ENCODE assay signal across 8 cellular contexts in the genomic region with DNA sequence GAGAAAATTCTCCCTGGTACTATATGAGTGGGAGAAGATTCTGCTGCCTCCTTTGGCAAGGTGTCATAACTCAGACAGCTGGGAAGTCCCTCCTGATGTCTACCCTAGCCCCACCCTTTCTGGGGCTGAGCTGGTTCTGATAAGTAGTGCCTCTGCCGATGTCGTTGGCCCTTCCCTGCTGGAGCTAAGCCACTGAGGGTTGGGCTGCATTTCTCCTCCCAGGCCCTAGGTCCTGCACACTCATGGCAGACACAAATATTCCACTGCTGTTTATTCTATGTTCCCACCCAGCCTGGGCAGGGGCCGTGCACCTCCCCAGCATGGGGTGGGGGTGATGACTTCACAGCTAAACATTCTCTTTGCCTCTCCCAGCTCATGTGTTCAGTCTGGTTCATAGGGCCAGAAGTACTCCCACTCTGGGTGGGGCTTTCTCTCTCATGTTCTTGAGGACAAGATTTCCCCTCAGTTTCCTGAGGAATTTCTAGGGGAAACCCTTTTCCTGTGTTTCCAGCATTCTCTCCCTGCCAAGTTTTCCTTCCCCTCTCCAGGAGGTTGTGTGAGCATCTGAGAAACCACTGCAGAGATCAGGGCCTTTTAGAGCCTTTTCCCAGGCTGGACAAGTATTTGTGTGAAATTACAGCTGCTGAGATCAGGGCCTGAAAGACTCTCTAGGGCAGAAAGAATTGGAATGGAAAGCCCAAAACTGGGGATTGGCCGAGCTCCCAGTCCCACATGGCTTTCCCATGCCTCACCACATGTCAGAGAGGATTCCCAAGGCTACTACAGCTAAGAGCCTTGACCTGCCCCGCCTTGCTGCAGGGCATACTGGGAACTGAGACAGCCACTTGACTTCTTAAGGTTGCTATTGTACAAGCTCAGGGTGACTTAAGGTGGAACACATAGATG.
A peak's percentile ranks its signal among the peaks of the same experiment; 100 is the strongest.
DNase-seq lines count a peak whose midpoint lies in the region; ATAC-seq and TF ChIP-seq lines count a peak whose summit lies in the region.

No MANE protein-coding gene starts in this region.

- no peaks in the 10 kb centered on the region for H3K27me3 Mint-ChIP-seq in T-helper 2 cell treated with Interferon-gamma antibody and Interleukin-4, amounts not matched to agents 5 μg/mL and 100 μg/mL, for 36 hours (ENCODE audit: low read depth)
- H3K27me3 Mint-ChIP-seq in WTC11 (ENCODE audit: low read depth): no peaks in the 10 kb centered on the region

- peak; percentile 47 for ATAC-seq in WTC11
- peak; percentile 86 for ATAC-seq in foreskin keratinocyte
- no peak for ATAC-seq in HG02759 (IDR thresholded peaks at IDR 0.05; ENCODE audit: unreplicated experiment)

- peaks cover 44% of the 10 kb centered on the region for H3K36me3 Mint-ChIP-seq in T-helper 2 cell treated with Interferon-gamma antibody and Interleukin-4, amounts not matched to agents 5 μg/mL and 100 μg/mL, for 36 hours (ENCODE audit: low read depth)
- no peaks in the 10 kb centered on the region for H3K36me3 Mint-ChIP-seq in WTC11

- intact Hi-C loops in posterior vena cava (cut with DNase I): loop anchor here (2.0 to 5.0 kb wide), 2 partner anchors 64 to 781 kb away; no protein-coding TSS in a partner anchor

- CTCF ChIA-PET in WTC11 (lab: Charles Lee): interaction anchor here (0.7 to 2.3 kb wide), 4 partner anchors 9 to 426 kb away, joined by 3 to 9 read pairs (median 4); no protein-coding TSS in a partner anchor

- no peak for TF ChIP-seq CTCF in WTC11 (IDR thresholded peaks at IDR 0.05)
- peak; percentile 56 for TF ChIP-seq CTCF in foreskin keratinocyte (conservative IDR thresholded peaks at IDR 0.05)

- H3K27ac ChIP-seq in foreskin keratinocyte: peak overlapping the region; percentile 99

- H3K4me1 Mint-ChIP-seq in T-helper 2 cell treated with Interferon-gamma antibody and Interleukin-4, amounts not matched to agents 5 μg/mL and 100 μg/mL, for 36 hours (ENCODE audit: low read depth): peaks cover 31% of the 10 kb centered on the region
- H3K4me1 Mint-ChIP-seq in WTC11: peaks cover 22% of the 10 kb centered on the region

- H3K4me3 Mint-ChIP-seq in T-helper 2 cell treated with Interferon-gamma antibody and Interleukin-4, amounts not matched to agents 5 μg/mL and 100 μg/mL, for 36 hours: no peak overlapping the region
- H3K4me3 Mint-ChIP-seq in WTC11: no peak overlapping the region

- peak overlapping the region; percentile 55 for H3K27ac Mint-ChIP-seq in T-helper 2 cell treated with Interferon-gamma antibody and Interleukin-4, amounts not matched to agents 5 μg/mL and 100 μg/mL, for 36 hours
- H3K27ac Mint-ChIP-seq in WTC11: 0 out of 2 replicates have a peak overlapping the region, but pooled peaks have one; percentile 42

- DNase-seq in T-helper 2 cell treated with Interferon-gamma antibody and Interleukin-4, amounts not matched to agents 5 μg/mL and 100 μg/mL, for 36 hours (ENCODE audit: low spot score): no peak
- no peak for DNase-seq in T-helper 2 cell
- DNase-seq in WTC11 (ENCODE audit: low spot score): no peak
- DNase-seq in foreskin keratinocyte: peak; percentile 95 to 98
- peak; percentile 95 for DNase-seq in posterior vena cava (ENCODE audit: low spot score)
- no peak for DNase-seq in activated effector memory CD4-positive, alpha-beta T cell treated with anti-CD3 and anti-CD28 coated beads, Interleukin-2, amount 50 U/mL, for 16 hours
- no peak for DNase-seq in Kasumi-1 (lab: John Stamatoyannopoulos, UW)

- POLR2A ChIA-PET in WTC11 (lab: Charles Lee): no interaction called here

- H3K9me3 Mint-ChIP-seq in T-helper 2 cell treated with Interferon-gamma antibody and Interleukin-4, amounts not matched to agents 5 μg/mL and 100 μg/mL, for 36 hours: no peaks in the 10 kb centered on the region
- H3K9me3 Mint-ChIP-seq in WTC11: no peaks in the 10 kb centered on the region

- no peaks in the 10 kb centered on the region for H3K27me3 ChIP-seq in foreskin keratinocyte

- H3K4me1 ChIP-seq in foreskin keratinocyte: peaks cover 16% of the 10 kb centered on the region

TF ChIP-seq in WTC11, 78 proteins besides CTCF, POLR2A, EP300 and RAD21:
- TF ChIP-seq GABPB1 (CRISPR knock-in tag; IDR thresholded peaks at IDR 0.05) (no peak), CREB1 (CRISPR knock-in tag; IDR thresholded peaks at IDR 0.05) (no peak), ZNF416 (CRISPR knock-in tag; IDR thresholded peaks at IDR 0.05) (no peak), SP1 (CRISPR knock-in tag; conservative IDR thresholded peaks at IDR 0.05) (no peak), FOXK1 (CRISPR knock-in tag; IDR thresholded peaks at IDR 0.05) (no peak)
- TF ChIP-seq, protein P1, sequence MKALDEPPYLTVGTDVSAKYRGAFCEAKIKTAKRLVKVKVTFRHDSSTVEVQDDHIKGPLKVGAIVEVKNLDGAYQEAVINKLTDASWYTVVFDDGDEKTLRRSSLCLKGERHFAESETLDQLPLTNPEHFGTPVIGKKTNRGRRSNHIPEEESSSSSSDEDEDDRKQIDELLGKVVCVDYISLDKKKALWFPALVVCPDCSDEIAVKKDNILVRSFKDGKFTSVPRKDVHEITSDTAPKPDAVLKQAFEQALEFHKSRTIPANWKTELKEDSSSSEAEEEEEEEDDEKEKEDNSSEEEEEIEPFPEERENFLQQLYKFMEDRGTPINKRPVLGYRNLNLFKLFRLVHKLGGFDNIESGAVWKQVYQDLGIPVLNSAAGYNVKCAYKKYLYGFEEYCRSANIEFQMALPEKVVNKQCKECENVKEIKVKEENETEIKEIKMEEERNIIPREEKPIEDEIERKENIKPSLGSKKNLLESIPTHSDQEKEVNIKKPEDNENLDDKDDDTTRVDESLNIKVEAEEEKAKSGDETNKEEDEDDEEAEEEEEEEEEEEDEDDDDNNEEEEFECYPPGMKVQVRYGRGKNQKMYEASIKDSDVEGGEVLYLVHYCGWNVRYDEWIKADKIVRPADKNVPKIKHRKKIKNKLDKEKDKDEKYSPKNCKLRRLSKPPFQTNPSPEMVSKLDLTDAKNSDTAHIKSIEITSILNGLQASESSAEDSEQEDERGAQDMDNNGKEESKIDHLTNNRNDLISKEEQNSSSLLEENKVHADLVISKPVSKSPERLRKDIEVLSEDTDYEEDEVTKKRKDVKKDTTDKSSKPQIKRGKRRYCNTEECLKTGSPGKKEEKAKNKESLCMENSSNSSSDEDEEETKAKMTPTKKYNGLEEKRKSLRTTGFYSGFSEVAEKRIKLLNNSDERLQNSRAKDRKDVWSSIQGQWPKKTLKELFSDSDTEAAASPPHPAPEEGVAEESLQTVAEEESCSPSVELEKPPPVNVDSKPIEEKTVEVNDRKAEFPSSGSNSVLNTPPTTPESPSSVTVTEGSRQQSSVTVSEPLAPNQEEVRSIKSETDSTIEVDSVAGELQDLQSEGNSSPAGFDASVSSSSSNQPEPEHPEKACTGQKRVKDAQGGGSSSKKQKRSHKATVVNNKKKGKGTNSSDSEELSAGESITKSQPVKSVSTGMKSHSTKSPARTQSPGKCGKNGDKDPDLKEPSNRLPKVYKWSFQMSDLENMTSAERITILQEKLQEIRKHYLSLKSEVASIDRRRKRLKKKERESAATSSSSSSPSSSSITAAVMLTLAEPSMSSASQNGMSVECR (CRISPR knock-in tag; IDR thresholded peaks at IDR 0.05; ENCODE audit: borderline replicate concordance): no peak
- TF ChIP-seq, protein P2, sequence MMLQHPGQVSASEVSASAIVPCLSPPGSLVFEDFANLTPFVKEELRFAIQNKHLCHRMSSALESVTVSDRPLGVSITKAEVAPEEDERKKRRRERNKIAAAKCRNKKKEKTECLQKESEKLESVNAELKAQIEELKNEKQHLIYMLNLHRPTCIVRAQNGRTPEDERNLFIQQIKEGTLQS (CRISPR knock-in tag; conservative IDR thresholded peaks at IDR 0.05): no peak

Comparison
In these comparisons a context has a peak if more than half of its experiments do, and no peak if none do; other contexts are left out.
1. DNase-seq: peak in foreskin keratinocyte (2 of 2) and posterior vena cava (single experiment); none in T-helper 2 cell treated with Interferon-gamma antibody and Interleukin-4, amounts not matched to agents 5 μg/mL and 100 μg/mL, for 36 hours (single experiment), T-helper 2 cell (0 of 5), WTC11 (single experiment), activated effector memory CD4-positive, alpha-beta T cell treated with anti-CD3 and anti-CD28 coated beads, Interleukin-2, amount 50 U/mL, for 16 hours (single experiment) and Kasumi-1 (0 of 2).